ENCODE assay signal across 2 cellular contexts in genomic region chr20:33437141-33437911, GRCh38.
TF ChIP-seq lines count a peak whose summit lies in the region.

No MANE protein-coding gene starts in this region.

TF ChIP-seq in HepG2, 621 proteins besides CTCF, POLR2A, EP300 and RAD21:
- TF ChIP-seq MBD4 (IDR thresholded peaks at IDR 0.05; ENCODE audit: borderline replicate concordance, low read length) (no peak), ZNF703 (CRISPR knock-in tag; IDR thresholded peaks at IDR 0.05; ENCODE audit: borderline replicate concordance) (no peak), MAFK (conservative IDR thresholded peaks at IDR 0.05 in 1 of 2, IDR thresholded peaks at IDR 0.05 in 1 of 2; ENCODE audit: low read length in 2 of 2) (0 out of 4 replicates have a peak, but pooled peaks of 1 of the 2 experiments have one; percentile 0), ZNF839 (CRISPR knock-in tag; IDR thresholded peaks at IDR 0.05; ENCODE audit: borderline replicate concordance) (no peak), RBFOX2 (IDR thresholded peaks at IDR 0.05; ENCODE audit: low read depth, low read length) (no peak), ELF1 (CRISPR knock-in tag; IDR thresholded peaks at IDR 0.05) (no peak)
TF ChIP-seq in HepG2: peak in this region for 1.

TF ChIP-seq in GM12891, 5 proteins besides CTCF, POLR2A, EP300 and RAD21:
- TF ChIP-seq TAF1 (IDR thresholded peaks at IDR 0.05; ENCODE audit: low read depth, low read length): no peak
- TF ChIP-seq POU2F2 (IDR thresholded peaks at IDR 0.05; ENCODE audit: low read depth, low read length): no peak
- no peak for TF ChIP-seq POLR2AphosphoS5 (IDR thresholded peaks at IDR 0.05; ENCODE audit: low read depth, low read length)
TF ChIP-seq in GM12891: peak in this region for 0.
